21 cellular contexts compared by ENCODE assay signal in genomic region chr2:37125404-37125803, GRCh38. TPM values are rescaled to one million over a fixed set of nuclear protein-coding genes. Genes with fewer than 3 reads are reported as not detected.
DNase-seq lines count a peak whose midpoint lies in the region; ATAC-seq, FAIRE-seq and TF ChIP-seq lines count a peak whose summit lies in the region.
"Had no signal": no experiment of that assay in that cellular context is flagged by ENCODE, and none has a peak within 500 bp of the region (broad histone marks: within the 10 kb centered on the region; RNA-seq: fewer than 3 reads in every experiment).

No MANE protein-coding gene starts in this region.

- no peaks in the 10 kb centered on the region for H3K4me1 Mint-ChIP-seq in activated T-cell treated with anti-CD3 and anti-CD28 coated beads, Interleukin-2, amount 50 U/mL, for 72 hours (ENCODE audit: low read depth)
- no peaks in the 10 kb centered on the region for H3K4me1 Mint-ChIP-seq in activated T-cell treated with anti-CD3 and anti-CD28 coated beads, Interleukin-2, amount 50 U/mL, for 4 hours (ENCODE audit: low read depth)
- no peaks in the 10 kb centered on the region for H3K4me1 Mint-ChIP-seq in nephron progenitor cell
- H3K4me1 Mint-ChIP-seq: B cell had no signal

- peak overlapping the region; percentile 27 for H3K27ac Mint-ChIP-seq in activated T-cell treated with anti-CD3 and anti-CD28 coated beads, Interleukin-2, amount 50 U/mL, for 72 hours
- no peak overlapping the region for H3K27ac Mint-ChIP-seq in nephron progenitor cell
- H3K27ac Mint-ChIP-seq: B cell; CD8-positive, alpha-beta T cell; HFFc6 had no signal

- no peaks in the 10 kb centered on the region for H3K27me3 ChIP-seq in psoas muscle (ENCODE audit: insufficient read depth in 3 of 3, low read length in 2 of 3)
- no peaks in the 10 kb centered on the region for H3K27me3 ChIP-seq in suprapubic skin
- H3K27me3 ChIP-seq: BLaER1 treated with 17β-estradiol and CSF1 and Interleukin-3, amounts not matched to agents 10 nM and 100 nM had no signal

- intact Hi-C loops in psoas muscle (cut with DNase I): no loop called here

- H3K9me3 ChIP-seq in psoas muscle (no peaks in the 10 kb centered on the region), suprapubic skin (no peaks in the 10 kb centered on the region)
- H3K9me3 ChIP-seq: BLaER1 treated with 17β-estradiol and CSF1 and Interleukin-3, amounts not matched to agents 10 nM and 100 nM had no signal

- no peak for TF ChIP-seq POLR2A in suprapubic skin (IDR thresholded peaks at IDR 0.05)

- no peak for FAIRE-seq in HTR-8/SVneo (lab: Jason Lieb, UNC)
- FAIRE-seq: GM12878 had no signal

- no peak overlapping the region for H3K4me3 Mint-ChIP-seq in activated T-cell treated with anti-CD3 and anti-CD28 coated beads, Interleukin-2, amount 50 U/mL, for 72 hours
- no peak overlapping the region for H3K4me3 Mint-ChIP-seq in activated T-cell treated with anti-CD3 and anti-CD28 coated beads, Interleukin-2, amount 50 U/mL, for 4 hours
- H3K4me3 Mint-ChIP-seq in nephron progenitor cell: no peak overlapping the region
- H3K4me3 Mint-ChIP-seq: B cell; CD8-positive, alpha-beta T cell; HFFc6 had no signal

- 29 to 48% (median 33%) methylated on average over 2 of the region's 2 CpGs for WGBS in psoas muscle, 3 donors
- 94% methylated on average over 2 of the region's 2 CpGs for WGBS in suprapubic skin

- H3K27ac ChIP-seq in psoas muscle: peak overlapping the region; percentile 54
- no peak overlapping the region for H3K27ac ChIP-seq in suprapubic skin
- H3K27ac ChIP-seq: BLaER1 treated with 17β-estradiol and CSF1 and Interleukin-3, amounts not matched to agents 10 nM and 100 nM; HL-60 had no signal

- H3K27me3 Mint-ChIP-seq in activated T-cell treated with anti-CD3 and anti-CD28 coated beads, Interleukin-2, amount 50 U/mL, for 72 hours (ENCODE audit: low read depth): no peaks in the 10 kb centered on the region
- H3K27me3 Mint-ChIP-seq in activated T-cell treated with anti-CD3 and anti-CD28 coated beads, Interleukin-2, amount 50 U/mL, for 4 hours (ENCODE audit: low read depth): no peaks in the 10 kb centered on the region
- H3K27me3 Mint-ChIP-seq in nephron progenitor cell (ENCODE audit: low read depth, poor library complexity): peaks cover 4% of the 10 kb centered on the region
- H3K27me3 Mint-ChIP-seq: B cell had no signal

- H3K36me3 ChIP-seq in psoas muscle (ENCODE audit: insufficient read depth in 1 of 2, low read depth in 1 of 2): peaks cover 0 to 56% of the 10 kb centered on the region in 2 donors
- peaks cover 51% of the 10 kb centered on the region for H3K36me3 ChIP-seq in suprapubic skin

- H3K4me1 ChIP-seq in psoas muscle: peaks cover 5% of the 10 kb centered on the region
- H3K4me1 ChIP-seq in suprapubic skin: no peaks in the 10 kb centered on the region
- H3K4me1 ChIP-seq: BLaER1 treated with 17β-estradiol and CSF1 and Interleukin-3, amounts not matched to agents 10 nM and 100 nM had no signal

- ATAC-seq in activated T-cell treated with anti-CD3 and anti-CD28 coated beads, Interleukin-2, amount 50 U/mL, for 72 hours (replicated peaks in 1 of 2): no peak
- ATAC-seq in activated T-cell treated with anti-CD3 and anti-CD28 coated beads, Interleukin-2, amount 50 U/mL, for 4 hours: no peak
- ATAC-seq in psoas muscle: peak; percentile 75 to 96 (median 84)
- ATAC-seq: CD8-positive, alpha-beta T cell; GM12878; HCT116 had no signal

- H3K4me3 ChIP-seq in psoas muscle: no peak overlapping the region
- H3K4me3 ChIP-seq in suprapubic skin: no peak overlapping the region
- H3K4me3 ChIP-seq: BLaER1 treated with 17β-estradiol and CSF1 and Interleukin-3, amounts not matched to agents 10 nM and 100 nM; GM12878 had no signal

- H3K36me3 Mint-ChIP-seq in activated T-cell treated with anti-CD3 and anti-CD28 coated beads, Interleukin-2, amount 50 U/mL, for 72 hours (ENCODE audit: insufficient read depth in 2 of 2): peaks cover 9 to 18% of the 10 kb centered on the region in 2 donors
- H3K36me3 Mint-ChIP-seq in activated T-cell treated with anti-CD3 and anti-CD28 coated beads, Interleukin-2, amount 50 U/mL, for 4 hours (ENCODE audit: insufficient read depth): peaks cover 41% of the 10 kb centered on the region
- peaks cover 69% of the 10 kb centered on the region for H3K36me3 Mint-ChIP-seq in nephron progenitor cell (ENCODE audit: low read depth)

- TF ChIP-seq CTCF in psoas muscle (IDR thresholded peaks at IDR 0.05) (no peak), nephron progenitor cell (IDR thresholded peaks at IDR 0.05) (no peak), suprapubic skin (IDR thresholded peaks at IDR 0.05) (no peak)

- DNase-seq in activated T-cell treated with anti-CD3 and anti-CD28 coated beads, Interleukin-2, amount 50 U/mL, for 72 hours: no peak
- no peak for DNase-seq in activated T-cell treated with anti-CD3 and anti-CD28 coated beads, Interleukin-2, amount 50 U/mL, for 4 hours
- DNase-seq in myocyte (ENCODE audit: low read depth) (peak; percentile 98), psoas muscle (no peak), nephron progenitor cell (no peak), suprapubic skin (ENCODE audit: low spot score in 2 of 2) (no peak), HTR-8/SVneo (ENCODE audit: insufficient read length, low spot score) (no peak)
- DNase-seq: 8988T; CD8-positive, alpha-beta T cell; DMS 273 treated with DMSO at 0.1 percent for 48 hours; DMS53; DND-41; EL; GOT3; H7; HFFc6 had no signal

- TF ChIP-seq EP300 in suprapubic skin (IDR thresholded peaks at IDR 0.05): no peak

- peaks cover 0 to 3% of the 10 kb centered on the region in 2 donors for H3K9me3 Mint-ChIP-seq in activated T-cell treated with anti-CD3 and anti-CD28 coated beads, Interleukin-2, amount 50 U/mL, for 72 hours
- H3K9me3 Mint-ChIP-seq in activated T-cell treated with anti-CD3 and anti-CD28 coated beads, Interleukin-2, amount 50 U/mL, for 4 hours: no peaks in the 10 kb centered on the region
- no peaks in the 10 kb centered on the region for H3K9me3 Mint-ChIP-seq in nephron progenitor cell
- H3K9me3 Mint-ChIP-seq: CD8-positive, alpha-beta T cell; HFFc6 had no signal

RNA-seq across cellular contexts. Expression of gene EIF2AK2, which starts 31.4 kb away (rescaled TPM):
- 10 to 100 TPM; 30.1 to 42.9 TPM for total RNA-seq in activated T-cell treated with anti-CD3 and anti-CD28 coated beads, Interleukin-2, amount 50 U/mL, for 72 hours
- total RNA-seq in activated T-cell treated with anti-CD3 and anti-CD28 coated beads, Interleukin-2, amount 50 U/mL, for 4 hours: 10 to 100 TPM; 13.8 to 23.4 (median 21.2) TPM
- total RNA-seq in myocyte (26.6 and 31.1 TPM in 2 replicates), psoas muscle (10 to 100 TPM in 2 of 4 donors, 1 to 10 TPM in 2; 6.7 to 16.6 (median 11.0) TPM), suprapubic skin (10 to 100 TPM in 1 of 4 donors, 1 to 10 TPM in 3; 6.5 to 10.8 (median 9.1) TPM)
- polyA plus RNA-seq in myocyte (2012): 10.8 TPM
- polyA plus RNA-seq in psoas muscle: 1 to 10 TPM; 1.1 to 5.4 (median 2.1) TPM

RNA-seq across cellular contexts. Expression of gene GPATCH11, which starts 41.1 kb away (rescaled TPM):
- 10 to 100 TPM; 12.3 to 12.4 TPM for total RNA-seq in activated T-cell treated with anti-CD3 and anti-CD28 coated beads, Interleukin-2, amount 50 U/mL, for 72 hours
- 10 to 100 TPM; 17.0 to 18.4 (median 17.2) TPM for total RNA-seq in activated T-cell treated with anti-CD3 and anti-CD28 coated beads, Interleukin-2, amount 50 U/mL, for 4 hours
- total RNA-seq in myocyte (8.6 and 8.8 TPM in 2 replicates), psoas muscle (1 to 10 TPM; 2.0 to 4.7 (median 4.0) TPM), suprapubic skin (10 to 100 TPM in 1 of 4 donors, 1 to 10 TPM in 3; 3.2 to 14.2 (median 5.6) TPM)
- polyA plus RNA-seq in myocyte (2012): 3.9 TPM
- polyA plus RNA-seq in psoas muscle: 1 to 10 TPM; 2.9 to 9.1 (median 3.1) TPM

RNA-seq across cellular contexts. Expression of gene HEATR5B, which starts 41.2 kb away (rescaled TPM):
- 10 to 100 TPM; 12.4 to 14.8 TPM for total RNA-seq in activated T-cell treated with anti-CD3 and anti-CD28 coated beads, Interleukin-2, amount 50 U/mL, for 72 hours
- total RNA-seq in activated T-cell treated with anti-CD3 and anti-CD28 coated beads, Interleukin-2, amount 50 U/mL, for 4 hours: 10 to 100 TPM; 11.3 to 18.2 (median 14.9) TPM
- total RNA-seq in myocyte (11.2 and 14.7 TPM in 2 replicates), psoas muscle (1 to 10 TPM; 5.4 to 6.9 (median 6.1) TPM), suprapubic skin (10 to 100 TPM; 25.6 to 65.3 (median 45.3) TPM)
- 5.1 TPM for polyA plus RNA-seq in myocyte (2012)
- 1 to 10 TPM; 3.0 to 4.1 (median 3.2) TPM for polyA plus RNA-seq in psoas muscle

Comparison
In these comparisons a context has a peak if more than half of its experiments do, and no peak if none do; other contexts are left out.
1. ATAC-seq: peak in psoas muscle (4 of 4); none in activated T-cell treated with anti-CD3 and anti-CD28 coated beads, Interleukin-2, amount 50 U/mL, for 72 hours (0 of 2) and activated T-cell treated with anti-CD3 and anti-CD28 coated beads, Interleukin-2, amount 50 U/mL, for 4 hours (0 of 2).